ENCODE assay signal across 2 cellular contexts in genomic region chr17:68379692-68380677, GRCh38.
TF ChIP-seq lines count a peak whose summit lies in the region.

No MANE protein-coding gene starts in this region.

TF ChIP-seq in A549, 52 proteins besides CTCF, POLR2A, EP300 and RAD21 (continued from another document):
- TF ChIP-seq HMGXB4 (CRISPR knock-in tag; IDR thresholded peaks at IDR 0.05; ENCODE audit: borderline replicate concordance): no peak
- TF ChIP-seq ZFP36 (IDR thresholded peaks at IDR 0.05; ENCODE audit: borderline replicate concordance, partially characterized antibody): no peak
- no peak for TF ChIP-seq JUN (IDR thresholded peaks at IDR 0.05)
- no peak for TF ChIP-seq MYC (IDR thresholded peaks at IDR 0.05; ENCODE audit: borderline replicate concordance, low read length)
- no peak for TF ChIP-seq RARB (CRISPR knock-in tag; IDR thresholded peaks at IDR 0.05)
- no peak for TF ChIP-seq EHMT2 (IDR thresholded peaks at IDR 0.05; ENCODE audit: low read depth)
- no peak for TF ChIP-seq BHLHE40 (IDR thresholded peaks at IDR 0.05; ENCODE audit: low read depth, low read length)
- no peak for TF ChIP-seq PHF8 (IDR thresholded peaks at IDR 0.05; ENCODE audit: borderline replicate concordance, low read depth)
- TF ChIP-seq ATOH8 (CRISPR knock-in tag; IDR thresholded peaks at IDR 0.05; ENCODE audit: low read depth): no peak
- no peak for TF ChIP-seq EHF (CRISPR knock-in tag; IDR thresholded peaks at IDR 0.05)
- no peak for TF ChIP-seq CBX8 (IDR thresholded peaks at IDR 0.05)
- no peak for TF ChIP-seq NFE2L2 (conservative IDR thresholded peaks at IDR 0.05; ENCODE audit: low read length)
- TF ChIP-seq TP53 (CRISPR knock-in tag; IDR thresholded peaks at IDR 0.05): no peak
- TF ChIP-seq JUNB (IDR thresholded peaks at IDR 0.05): no peak
TF ChIP-seq in A549: peak in this region for 0.

TF ChIP-seq in IMR-90, 13 proteins besides CTCF, POLR2A, EP300 and RAD21 (continued from another document):
- TF ChIP-seq USF2 (IDR thresholded peaks at IDR 0.05; ENCODE audit: low read depth, low read length) (no peak), RCOR1 (IDR thresholded peaks at IDR 0.05; ENCODE audit: insufficient replicate concordance, low read length) (no peak), CHD1 (IDR thresholded peaks at IDR 0.05; ENCODE audit: low read depth, low read length) (no peak), SMC3 (IDR thresholded peaks at IDR 0.05; ENCODE audit: low read depth, low read length) (no peak)
TF ChIP-seq in IMR-90: peak in this region for 0.
